In the genomic region with DNA sequence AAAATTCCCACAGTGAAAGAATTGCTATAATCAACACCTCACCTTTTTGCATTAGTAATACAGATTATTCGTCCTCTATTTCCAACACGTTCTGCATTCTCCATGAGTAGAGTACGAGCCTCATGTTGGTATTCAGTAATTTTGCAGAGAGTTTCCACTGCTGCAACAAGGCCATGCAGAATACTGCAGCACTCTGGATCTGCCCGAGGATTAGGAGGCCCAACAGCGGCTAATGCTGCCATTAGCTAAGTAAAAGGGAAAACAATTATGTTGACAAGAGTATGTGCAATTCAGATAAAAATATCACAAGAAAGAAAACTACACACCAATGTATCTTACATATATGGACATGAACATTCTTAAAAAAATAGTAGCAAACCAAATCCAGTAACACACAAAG, we compare ENCODE assay signal across 25 cellular contexts.
"Had no signal": no experiment of that assay in that cellular context is flagged by ENCODE, and none has a peak within 500 bp of the region (broad histone marks: within the 10 kb centered on the region; RNA-seq: fewer than 3 reads in every experiment).

No MANE protein-coding gene starts in this region.

- H3K4me1 ChIP-seq: left lung, lower lobe of right lung, right atrium auricular region, right lobe of liver, stomach, testis, thyroid gland, transverse colon, upper lobe of right lung had no signal

- H3K36me3 Mint-ChIP-seq: natural killer cell had no signal

- H3K9me3 ChIP-seq: left lung, lower lobe of right lung, ovary, right atrium auricular region, right lobe of liver, stomach, testis, thyroid gland, transverse colon, upper lobe of right lung had no signal

- H3K4me3 Mint-ChIP-seq: immature natural killer cell; naive B cell; natural killer cell; stimulated activated naive B cell treated with anti-CD40 and anti-IgM and Interleukin-4, amounts not matched to agents 10 μg/mL and 1 μg/mL and 100 μg/mL, for 72 hours had no signal

- H3K9me3 Mint-ChIP-seq: immature natural killer cell; naive B cell; natural killer cell; stimulated activated naive B cell treated with anti-CD40 and anti-IgM and Interleukin-4, amounts not matched to agents 10 μg/mL and 1 μg/mL and 100 μg/mL, for 72 hours had no signal

- DNase-seq: hippocampal formation; immature natural killer cell; kidney; left colon; left lung; lower lobe of right lung; mammary epithelial cell; mesenchymal stem cell; naive B cell; natural killer cell; ovary; right lobe of liver; stimulated activated CD4-positive, alpha-beta T cell treated with anti-CD3 and anti-CD28 coated beads, Interleukin-1b, Interleukin-23, amount 100 ng/mL, for 48 hours; stimulated activated CD4-positive, alpha-beta T cell treated with anti-CD3 and anti-CD28 coated beads, Interleukin-2, amount 100 ng/mL, for 48 hours; stimulated activated CD4-positive, alpha-beta T cell treated with anti-CD3 and anti-CD28 coated beads, Interleukin-4, amount 100 ng/mL, for 4 hours; stimulated activated naive B cell treated with anti-CD40 and anti-IgM and Interleukin-4, amounts not matched to agents 10 μg/mL and 1 μg/mL and 100 μg/mL, for 72 hours; stimulated activated naive CD8-positive, alpha-beta T cell treated with anti-CD3 and anti-CD28 coated beads, Interleukin-15, Interleukin-2, amounts not matched to agents 100 U/mL and 50 U/mL, for 24 hours; stomach; testis; thyroid gland; transverse colon; upper lobe of right lung had no signal

- H3K4me2 ChIP-seq: smooth muscle cell had no signal

- H3K4me3 ChIP-seq: left lung, lower lobe of right lung, ovary, right atrium auricular region, right lobe of liver, smooth muscle cell, stomach, testis, thyroid gland, transverse colon, upper lobe of right lung had no signal

- H3K36me3 ChIP-seq: ovary had no signal

- H3K27ac Mint-ChIP-seq: immature natural killer cell; natural killer cell; progenitor cell of endocrine pancreas; stimulated activated naive B cell treated with anti-CD40 and anti-IgM and Interleukin-4, amounts not matched to agents 10 μg/mL and 1 μg/mL and 100 μg/mL, for 72 hours had no signal

- H3K27me3 ChIP-seq: left lung, ovary, right atrium auricular region, right lobe of liver, stomach, testis, thyroid gland, transverse colon, upper lobe of right lung had no signal

- H3K27me3 Mint-ChIP-seq: naive B cell; progenitor cell of endocrine pancreas; stimulated activated naive B cell treated with anti-CD40 and anti-IgM and Interleukin-4, amounts not matched to agents 10 μg/mL and 1 μg/mL and 100 μg/mL, for 72 hours had no signal

- H3K27ac ChIP-seq: left lung, lower lobe of right lung, ovary, right atrium auricular region, right lobe of liver, stomach, testis, thyroid gland, transverse colon, upper lobe of right lung had no signal

- ATAC-seq: left colon; left lung; lower lobe of right lung; natural killer cell; right lobe of liver; stimulated activated naive B cell treated with anti-CD40 and anti-IgM and Interleukin-4, amounts not matched to agents 10 μg/mL and 1 μg/mL and 100 μg/mL, for 72 hours; stimulated activated naive CD8-positive, alpha-beta T cell treated with anti-CD3 and anti-CD28 coated beads, Interleukin-15, Interleukin-2, amounts not matched to agents 100 U/mL and 50 U/mL, for 24 hours; upper lobe of right lung had no signal
